In genomic region chr11:9462172-9462799, GRCh38 we compare ENCODE assay signal across 8 cellular contexts. TPM values are rescaled to one million over a fixed set of nuclear protein-coding genes. Genes with fewer than 3 reads are reported as not detected.
DNase-seq lines count a peak whose midpoint lies in the region; ATAC-seq and TF ChIP-seq lines count a peak whose summit lies in the region.

No MANE protein-coding gene starts in this region.

- H3K27me3 Mint-ChIP-seq in activated naive CD4-positive, alpha-beta T cell treated with anti-CD3 and anti-CD28 coated beads, Interleukin-2, amount 50 U/mL, for 24 hours, result no peaks in the 10 kb centered on the region

- no peaks in the 10 kb centered on the region for H3K9me3 ChIP-seq in liver (ENCODE audit: control insufficient read depth in 4 of 4, low read length in 3 of 4)
- H3K9me3 ChIP-seq in upper lobe of left lung, result no peaks in the 10 kb centered on the region

- peak overlapping the region; percentile 68 for H3K4me3 ChIP-seq in astrocyte of the spinal cord (ENCODE audit: low read depth, low read length)
- peak overlapping the region in 2 of 3 donors; percentile 59 to 92 for H3K4me3 ChIP-seq in liver (ENCODE audit: low read depth in 1 of 3, low read length in 3 of 3)
- peak overlapping the region in 3 of 4 donors; percentile 63 to 79 (median 68) for H3K4me3 ChIP-seq in upper lobe of left lung

- no peak for DNase-seq in activated naive CD4-positive, alpha-beta T cell treated with Interleukin-2 at 50 U/mL for 16 hours
- DNase-seq in astrocyte of the spinal cord (ENCODE audit: low read depth, low spot score) (no peak), upper lobe of left lung (no peak), mucosa of gallbladder (ENCODE audit: low spot score) (no peak)
- no peak for DNase-seq in activated CD4-positive, CD25-positive, alpha-beta regulatory T cell (lab: John Stamatoyannopoulos, UW)

- no peaks in the 10 kb centered on the region for H3K9me3 Mint-ChIP-seq in activated naive CD4-positive, alpha-beta T cell treated with anti-CD3 and anti-CD28 coated beads, Interleukin-2, amount 50 U/mL, for 24 hours

- 86% methylated on average over 16 of the region's 16 CpGs for WGBS in liver
- 78 to 80% methylated on average over 16 of the region's 16 CpGs for whole genome bisulfite sequencing in upper lobe of left lung, 2 donors

- no peak for TF ChIP-seq RAD21 in liver (IDR thresholded peaks at IDR 0.05)

- H3K36me3 Mint-ChIP-seq in activated naive CD4-positive, alpha-beta T cell treated with anti-CD3 and anti-CD28 coated beads, Interleukin-2, amount 50 U/mL, for 24 hours, result peaks cover 9% of the 10 kb centered on the region

- in situ Hi-C loops in astrocyte of the spinal cord (cut with HindIII; ENCODE audit: low sequenced_read_pairs), result no loop called here

- H3K27ac ChIP-seq in liver (ENCODE audit: low read depth in 1 of 2, low read length in 2 of 2) (peak overlapping the region; percentile 92 to 95), upper lobe of left lung (peak overlapping the region; percentile 99)

- H3K4me1 Mint-ChIP-seq in activated naive CD4-positive, alpha-beta T cell treated with anti-CD3 and anti-CD28 coated beads, Interleukin-2, amount 50 U/mL, for 24 hours, result peaks cover 32% of the 10 kb centered on the region

- H3K27ac Mint-ChIP-seq in activated naive CD4-positive, alpha-beta T cell treated with anti-CD3 and anti-CD28 coated beads, Interleukin-2, amount 50 U/mL, for 24 hours, result peak overlapping the region; percentile 95

- ATAC-seq in upper lobe of left lung (ENCODE audit: low FRiP score in 2 of 2) (no peak), HG02642 (IDR thresholded peaks at IDR 0.05; ENCODE audit: poor library complexity, unreplicated experiment) (no peak)

- H3K4me1 ChIP-seq in liver (ENCODE audit: control insufficient read depth in 4 of 4, insufficient read depth in 4 of 4, low read length in 3 of 4) (peaks cover 0 to 11% (median 4%) of the 10 kb centered on the region in 4 donors), upper lobe of left lung (peaks cover 15 to 23% (median 19%) of the 10 kb centered on the region in 4 donors)

- TF ChIP-seq EP300 in upper lobe of left lung (IDR thresholded peaks at IDR 0.05), result no peak

- no peak for TF ChIP-seq CTCF in astrocyte of the spinal cord (IDR thresholded peaks at IDR 0.05; ENCODE audit: low read depth, low read length)
- no peak for TF ChIP-seq CTCF in liver (IDR thresholded peaks at IDR 0.05; ENCODE audit: low read depth, low read length, missing input control)
- TF ChIP-seq CTCF in upper lobe of left lung (IDR thresholded peaks at IDR 0.05), result no peak

- TF ChIP-seq POLR2A in upper lobe of left lung (IDR thresholded peaks at IDR 0.05), result no peak

- no peaks in the 10 kb centered on the region for H3K36me3 ChIP-seq in liver (ENCODE audit: control insufficient read depth in 4 of 4, insufficient read depth in 3 of 4, low read depth in 1 of 4, low read length in 3 of 4)
- no peaks in the 10 kb centered on the region for H3K36me3 ChIP-seq in upper lobe of left lung

- peak overlapping the region; percentile 94 to 98 for H3K9ac ChIP-seq in liver (ENCODE audit: low read depth in 1 of 2, low read length in 2 of 2)

- H3K4me3 Mint-ChIP-seq in activated naive CD4-positive, alpha-beta T cell treated with anti-CD3 and anti-CD28 coated beads, Interleukin-2, amount 50 U/mL, for 24 hours, result peak overlapping the region; percentile 96

- no peaks in the 10 kb centered on the region for H3K27me3 ChIP-seq in liver (ENCODE audit: control insufficient read depth in 4 of 4, insufficient read depth in 4 of 4, low read length in 3 of 4)
- H3K27me3 ChIP-seq in upper lobe of left lung, result no peaks in the 10 kb centered on the region

TF ChIP-seq in liver, 16 proteins besides CTCF, POLR2A, EP300 and RAD21:
- TF ChIP-seq HNF4G (IDR thresholded peaks at IDR 0.05), result no peak
- no peak for TF ChIP-seq RXRA (IDR thresholded peaks at IDR 0.05)

RNA-seq across cellular contexts. Expression of gene ZNF143, which starts 1.5 kb away (rescaled TPM):
- 10 to 100 TPM; 19.6 to 20.4 TPM for total RNA-seq in liver
- 1 to 10 TPM; 4.3 to 4.8 TPM for polyA plus RNA-seq in liver
- 10 to 100 TPM; 17.5 to 45.1 (median 23.9) TPM for total RNA-seq in upper lobe of left lung
- total RNA-seq in mucosa of gallbladder, result 28.5 TPM
